ENCODE assay signal across 7 cellular contexts in the genomic region with DNA sequence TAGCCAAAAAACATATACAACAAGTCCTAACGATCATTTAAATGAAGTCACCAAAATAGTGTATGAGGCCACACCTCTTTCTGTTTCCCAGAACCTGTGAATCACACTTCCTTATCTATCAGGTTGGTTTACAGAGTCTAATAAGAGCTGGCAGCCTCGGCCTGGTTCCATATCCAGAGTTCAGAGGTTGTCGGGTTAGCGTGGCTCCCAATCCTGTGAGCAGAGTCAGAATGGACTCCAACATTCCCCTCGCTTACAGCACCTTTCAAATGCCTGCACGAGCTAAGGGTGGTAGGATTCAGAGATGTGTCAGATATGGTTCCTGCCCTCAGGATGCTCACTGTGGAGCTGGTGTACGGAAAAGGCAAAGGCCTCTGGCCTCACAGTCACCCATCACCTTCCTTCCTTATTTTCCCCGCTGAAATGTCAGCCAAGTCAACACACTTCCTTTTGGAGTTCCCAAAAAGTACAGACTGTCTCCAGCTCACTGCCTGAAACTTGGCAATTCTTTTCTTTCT. TPM values are rescaled to one million over a fixed set of nuclear protein-coding genes. Genes with fewer than 3 reads are reported as not detected.
DNase-seq lines count a peak whose midpoint lies in the region; ATAC-seq and TF ChIP-seq lines count a peak whose summit lies in the region.

No MANE protein-coding gene starts in this region.

- H3K36me3 Mint-ChIP-seq in activated CD4-positive, alpha-beta memory T cell treated with anti-CD3 and anti-CD28 coated beads for 36 hours: peaks cover 7% of the 10 kb centered on the region
- H3K36me3 Mint-ChIP-seq in endothelial cell (ENCODE audit: low read depth, unreplicated experiment): peaks cover 3% of the 10 kb centered on the region

- intact Hi-C loops in activated CD4-positive, alpha-beta memory T cell treated with anti-CD3 and anti-CD28 coated beads for 36 hours (cut with micrococcal nuclease): loop anchor here (10.0 kb wide), 1 partner anchor 677 kb away; no protein-coding TSS in a partner anchor
- intact Hi-C loops in Right ventricle myocardium superior (cut with DNase I): no loop called here

- POLR2A ChIA-PET in activated CD4-positive, alpha-beta memory T cell treated with anti-CD3 and anti-CD28 coated beads for 36 hours (lab: Charles Lee): interaction anchor here (0.6 to 1.3 kb wide), 4 partner anchors 78 to 124 kb away, joined by 3 to 5 read pairs (median 3); no protein-coding TSS in a partner anchor

- H3K4me1 Mint-ChIP-seq in activated CD4-positive, alpha-beta memory T cell treated with anti-CD3 and anti-CD28 coated beads for 36 hours (ENCODE audit: low read depth): peaks cover 52% of the 10 kb centered on the region
- peaks cover 49% of the 10 kb centered on the region for H3K4me1 Mint-ChIP-seq in stimulated activated naive CD8-positive, alpha-beta T cell treated with anti-CD3 and anti-CD28 coated beads, Interleukin-15, amount 100 ng/mL, for 72 hours
- peaks cover 3% of the 10 kb centered on the region for H3K4me1 Mint-ChIP-seq in endothelial cell (ENCODE audit: unreplicated experiment)

- H3K4me3 Mint-ChIP-seq in activated CD4-positive, alpha-beta memory T cell treated with anti-CD3 and anti-CD28 coated beads for 36 hours: no peak overlapping the region
- H3K4me3 Mint-ChIP-seq in stimulated activated naive CD8-positive, alpha-beta T cell treated with anti-CD3 and anti-CD28 coated beads, Interleukin-15, amount 100 ng/mL, for 72 hours: peak overlapping the region; percentile 53 to 61
- H3K4me3 Mint-ChIP-seq in endothelial cell (ENCODE audit: unreplicated experiment): no peak overlapping the region

- CTCF ChIA-PET in activated CD4-positive, alpha-beta memory T cell treated with anti-CD3 and anti-CD28 coated beads for 36 hours (lab: Charles Lee): interaction anchor here (0.7 to 1.7 kb wide), 2 partner anchors 42 to 431 kb away, joined by 3 to 4 read pairs; no protein-coding TSS in a partner anchor

- peak; percentile 29 for ATAC-seq in HG02870 (IDR thresholded peaks at IDR 0.05; ENCODE audit: unreplicated experiment)
- ATAC-seq in Right ventricle myocardium superior (ENCODE audit: poor library complexity): peak; percentile 70
- no peak for ATAC-seq in stimulated activated naive CD8-positive, alpha-beta T cell treated with anti-CD3 and anti-CD28 coated beads, Interleukin-15, amount 100 ng/mL, for 72 hours

- no peaks in the 10 kb centered on the region for H3K27me3 Mint-ChIP-seq in activated CD4-positive, alpha-beta memory T cell treated with anti-CD3 and anti-CD28 coated beads for 36 hours
- no peaks in the 10 kb centered on the region for H3K27me3 Mint-ChIP-seq in stimulated activated naive CD8-positive, alpha-beta T cell treated with anti-CD3 and anti-CD28 coated beads, Interleukin-15, amount 100 ng/mL, for 72 hours
- peaks cover 6% of the 10 kb centered on the region for H3K27me3 Mint-ChIP-seq in endothelial cell (ENCODE audit: unreplicated experiment)

- no peak for TF ChIP-seq CTCF in endothelial cell (IDR thresholded peaks at IDR 0.05; ENCODE audit: unreplicated experiment)

- peak; percentile 57 for DNase-seq in activated CD4-positive, alpha-beta memory T cell treated with anti-CD3 and anti-CD28 coated beads for 36 hours
- DNase-seq in Right ventricle myocardium superior: no peak
- no peak for DNase-seq in stimulated activated naive CD8-positive, alpha-beta T cell treated with anti-CD3 and anti-CD28 coated beads, Interleukin-15, amount 100 ng/mL, for 72 hours
- no peak for DNase-seq in NCI-H524 (lab: John Stamatoyannopoulos, UW)
- no peak for DNase-seq in NCI-H1694 treated with DMSO at 0.1 percent for 48 hours (lab: John Stamatoyannopoulos, UW)
- DNase-seq in endothelial cell (ENCODE audit: low spot score): no peak

- H3K9me3 Mint-ChIP-seq in activated CD4-positive, alpha-beta memory T cell treated with anti-CD3 and anti-CD28 coated beads for 36 hours: no peaks in the 10 kb centered on the region
- H3K9me3 Mint-ChIP-seq in stimulated activated naive CD8-positive, alpha-beta T cell treated with anti-CD3 and anti-CD28 coated beads, Interleukin-15, amount 100 ng/mL, for 72 hours: no peaks in the 10 kb centered on the region
- H3K9me3 Mint-ChIP-seq in endothelial cell (ENCODE audit: unreplicated experiment): no peaks in the 10 kb centered on the region

- H3K27ac Mint-ChIP-seq in activated CD4-positive, alpha-beta memory T cell treated with anti-CD3 and anti-CD28 coated beads for 36 hours: peak overlapping the region; percentile 82
- H3K27ac Mint-ChIP-seq in stimulated activated naive CD8-positive, alpha-beta T cell treated with anti-CD3 and anti-CD28 coated beads, Interleukin-15, amount 100 ng/mL, for 72 hours: peak overlapping the region; percentile 39 to 41
- no peak overlapping the region for H3K27ac Mint-ChIP-seq in endothelial cell (ENCODE audit: unreplicated experiment)

RNA-seq across cellular contexts. Expression of a gene that starts 6.0 kb away (rescaled TPM):
- 10 to 100 TPM; 20.1 to 20.2 TPM for total RNA-seq in activated CD4-positive, alpha-beta memory T cell treated with anti-CD3 and anti-CD28 coated beads for 36 hours
- 8.2 TPM for total RNA-seq in Right ventricle myocardium superior
- total RNA-seq in endothelial cell (ENCODE audit: unreplicated experiment): 0.97 TPM

Comparison
In these comparisons a context has a peak if more than half of its experiments do, and no peak if none do; other contexts are left out.
1. H3K4me3 Mint-ChIP-seq: peak in stimulated activated naive CD8-positive, alpha-beta T cell treated with anti-CD3 and anti-CD28 coated beads, Interleukin-15, amount 100 ng/mL, for 72 hours (2 of 2); none in activated CD4-positive, alpha-beta memory T cell treated with anti-CD3 and anti-CD28 coated beads for 36 hours (single experiment) and endothelial cell (single experiment).